Comparison of ENCODE assay signal across 17 cellular contexts in the genomic region with DNA sequence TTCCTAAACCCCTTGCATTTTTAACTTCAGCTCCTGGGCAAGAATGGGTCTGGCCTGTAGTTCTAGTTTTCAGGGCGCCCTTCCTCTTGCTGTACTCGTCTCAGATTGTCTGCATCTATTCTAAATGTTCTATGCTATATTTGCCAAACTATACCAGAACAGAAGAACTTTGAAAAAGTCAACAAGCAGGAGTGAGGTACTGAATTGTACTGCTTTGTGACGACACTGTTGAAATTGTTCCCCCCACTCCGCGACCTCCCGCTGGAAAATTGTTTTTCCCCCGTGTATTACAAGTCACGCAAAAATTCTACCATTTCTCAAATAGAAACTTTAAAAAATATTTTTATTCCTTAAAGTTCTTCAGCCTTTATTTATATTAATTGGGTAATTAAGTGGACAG.
"Had no signal": no experiment of that assay in that cellular context is flagged by ENCODE, and none has a peak within 500 bp of the region (broad histone marks: within the 10 kb centered on the region; RNA-seq: fewer than 3 reads in every experiment).

No MANE protein-coding gene starts in this region.

- H3K36me3 ChIP-seq: brain microvascular endothelial cell, lower lobe of right lung, neutrophil, thyroid gland, vagina had no signal

- H3K9ac ChIP-seq: parathyroid adenoma had no signal

- H3K27me3 ChIP-seq: brain microvascular endothelial cell, foreskin keratinocyte, neutrophil, thyroid gland, vagina had no signal

- H3K4me3 ChIP-seq: lower lobe of right lung, skin epidermis, thyroid gland, vagina had no signal

- H3K9me3 ChIP-seq: lower lobe of right lung, neutrophil, thyroid gland, vagina had no signal

- DNase-seq: activated CD4-positive, alpha-beta T cell treated with anti-CD3 and anti-CD28 coated beads, Interleukin-2, amount 50 U/mL, for 1 hour; activated CD8-positive, alpha-beta memory T cell treated with anti-CD3 and anti-CD28 coated beads for 24 hours; activated naive CD8-positive, alpha-beta T cell treated with anti-CD3 and anti-CD28 coated beads, Interleukin-2, amount 10 ng/mL, durations not matched to agents 7 days and 5 days; brain microvascular endothelial cell; effector memory CD4-positive, alpha-beta T cell; foreskin keratinocyte; left cardiac atrium; lower lobe of right lung; midbrain; stimulated activated CD4-positive, alpha-beta T cell treated with anti-CD3 and anti-CD28 coated beads, Interleukin-15, amount 100 ng/mL, for 24 hours; stimulated activated CD4-positive, alpha-beta T cell treated with anti-CD3 and anti-CD28 coated beads, Interleukin-4, amount 100 ng/mL, for 1 hour; stimulated activated naive B cell treated with anti-CD40 and anti-IgM and Interleukin-4, amounts not matched to agents 10 μg/mL and 1 μg/mL and 100 μg/mL, for 72 hours; thyroid gland had no signal

- H3K27ac ChIP-seq: brain microvascular endothelial cell, foreskin keratinocyte, lower lobe of right lung, neutrophil, parathyroid adenoma, thyroid gland had no signal
